8 cellular contexts compared by ENCODE assay signal in the genomic region with DNA sequence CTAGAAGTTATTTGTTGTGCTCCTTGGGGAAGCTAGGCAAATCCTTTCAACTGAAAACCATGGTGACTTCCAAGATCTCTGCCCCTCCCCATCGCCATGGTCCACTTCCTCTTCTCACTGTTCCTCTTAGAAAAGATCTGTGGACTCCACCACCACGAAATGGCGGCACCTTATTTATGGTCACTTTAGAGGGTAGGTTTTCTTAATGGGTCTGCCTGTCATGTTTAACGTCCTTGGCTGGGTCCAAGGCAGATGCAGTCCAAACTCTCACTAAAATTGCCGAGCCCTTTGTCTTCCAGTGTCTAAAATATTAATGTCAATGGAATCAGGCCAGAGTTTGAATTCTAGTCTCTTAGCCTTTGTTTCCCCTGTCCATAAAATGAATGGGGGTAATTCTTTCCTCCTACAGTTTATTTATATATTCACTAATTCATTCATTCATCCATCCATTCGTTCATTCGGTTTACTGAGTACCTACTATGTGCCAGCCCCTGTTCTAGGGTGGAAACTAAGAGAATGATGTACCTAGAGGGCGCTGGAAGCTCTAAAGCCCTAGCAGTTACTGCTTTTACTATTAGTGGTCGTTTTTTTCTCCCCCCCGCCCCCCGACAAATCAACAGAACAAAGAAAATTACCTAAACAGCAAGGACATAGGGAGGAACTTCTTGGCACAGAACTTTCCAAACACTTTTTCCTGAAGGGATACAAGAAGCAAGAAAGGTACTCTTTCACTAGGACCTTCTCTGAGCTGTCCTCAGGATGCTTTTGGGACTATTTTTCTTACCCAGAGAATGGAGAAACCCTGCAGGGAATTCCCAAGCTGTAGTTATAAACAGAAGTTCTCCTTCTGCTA. TPM values are rescaled to one million over a fixed set of nuclear protein-coding genes. Genes with fewer than 3 reads are reported as not detected.
DNase-seq lines count a peak whose midpoint lies in the region; ATAC-seq, FAIRE-seq and TF ChIP-seq lines count a peak whose summit lies in the region.

No MANE protein-coding gene starts in this region.

- POLR2A ChIA-PET in activated CD8-positive, alpha-beta T cell treated with anti-CD3 and anti-CD28 coated beads, Interleukin-2, amount 10 ng/mL, durations not matched to agents 7 days and 5 days (lab: Charles Lee): interaction anchor here (0.5 to 20.9 kb wide), 22 partner anchors 10 to 741 kb away, joined by 3 to 2005 read pairs (median 6); partner anchors contain the start of genes EIF3J, SPG11 and TRIM69

- H3K27ac ChIP-seq in KMS-11 (peak overlapping the region; percentile 92), pancreas (peak overlapping the region; percentile 89 to 99 (median 96))

- peaks cover 42% of the 10 kb centered on the region for H3K79me2 ChIP-seq in KMS-11 (ENCODE audit: insufficient read depth, low read depth)

- H3K4me1 ChIP-seq in KMS-11 (ENCODE audit: low read depth, poor library complexity, severe bottlenecking): peaks cover 35% of the 10 kb centered on the region
- peaks cover 0 to 12% (median 8%) of the 10 kb centered on the region in 3 donors for H3K4me1 ChIP-seq in pancreas

- intact Hi-C loops in pancreas (cut with DNase I): no loop called here

- peaks cover 33% of the 10 kb centered on the region for H3K4me1 Mint-ChIP-seq in activated CD8-positive, alpha-beta T cell treated with anti-CD3 and anti-CD28 coated beads, Interleukin-2, amount 10 ng/mL, durations not matched to agents 7 days and 5 days (ENCODE audit: low read depth)

- H3K27ac Mint-ChIP-seq in activated CD8-positive, alpha-beta T cell treated with anti-CD3 and anti-CD28 coated beads, Interleukin-2, amount 10 ng/mL, durations not matched to agents 7 days and 5 days: peak overlapping the region; percentile 96

- no peak for FAIRE-seq in pancreas (lab: Jason Lieb, UNC)

- peak overlapping the region; percentile 39 for H3K4me2 ChIP-seq in KMS-11

- TF ChIP-seq CTCF in KMS-11 (conservative IDR thresholded peaks at IDR 0.05; ENCODE audit: low read depth, low read length) (peak; percentile 44), fibroblast of villous mesenchyme (IDR thresholded peaks at IDR 0.05; ENCODE audit: insufficient read depth, low read depth, low read length) (peak; percentile 44), pancreas (IDR thresholded peaks at IDR 0.05) (no peak)

- H3K27me3 ChIP-seq in KMS-11 (ENCODE audit: insufficient read depth, low read depth): no peaks in the 10 kb centered on the region
- no peaks in the 10 kb centered on the region for H3K27me3 ChIP-seq in pancreas

- DNase-seq in NCI-H1436 (lab: John Stamatoyannopoulos, UW) (peak; percentile 9), NCI-H1436 treated with DMSO at 0.1 percent for 48 hours (lab: John Stamatoyannopoulos, UW) (no peak), fibroblast of villous mesenchyme (ENCODE audit: low read depth) (peak; percentile 50), pancreas (peak in 1 of 6 donors; percentile 55), NCI-H1092 treated with DMSO at 0.1 percent for 48 hours (lab: John Stamatoyannopoulos, UW) (no peak)
- DNase-seq in activated CD8-positive, alpha-beta T cell treated with anti-CD3 and anti-CD28 coated beads, Interleukin-2, amount 10 ng/mL, durations not matched to agents 7 days and 5 days: peak; percentile 66

- CTCF ChIA-PET in activated CD8-positive, alpha-beta T cell treated with anti-CD3 and anti-CD28 coated beads, Interleukin-2, amount 10 ng/mL, durations not matched to agents 7 days and 5 days (lab: Charles Lee): interaction anchor here (0.8 to 18.3 kb wide), 17 partner anchors 11 to 131 kb away, joined by 3 to 476 read pairs (median 7); partner anchors contain the start of genes SPG11 and TRIM69

- 28 to 33% methylated on average over 11 of the region's 11 CpGs for WGBS in pancreas, 2 donors

- no peaks in the 10 kb centered on the region for H3K27me3 Mint-ChIP-seq in activated CD8-positive, alpha-beta T cell treated with anti-CD3 and anti-CD28 coated beads, Interleukin-2, amount 10 ng/mL, durations not matched to agents 7 days and 5 days (ENCODE audit: low read depth)

- no peak for ATAC-seq in activated CD8-positive, alpha-beta T cell treated with anti-CD3 and anti-CD28 coated beads, Interleukin-2, amount 10 ng/mL, durations not matched to agents 7 days and 5 days
- ATAC-seq in pancreas: no peak
- ATAC-seq in GM18873 (IDR thresholded peaks at IDR 0.05; ENCODE audit: low FRiP score, unreplicated experiment): no peak

- no peaks in the 10 kb centered on the region for H3K9me3 ChIP-seq in pancreas

- H3K4me3 Mint-ChIP-seq in activated CD8-positive, alpha-beta T cell treated with anti-CD3 and anti-CD28 coated beads, Interleukin-2, amount 10 ng/mL, durations not matched to agents 7 days and 5 days: peak overlapping the region; percentile 99

- H3K36me3 ChIP-seq in KMS-11 (ENCODE audit: insufficient read depth) (peaks cover under 1% of the 10 kb centered on the region; the same call in 1 of the 2 replicates), pancreas (peaks cover 0 to 3% (median 0%) of the 10 kb centered on the region in 3 donors)

- peak overlapping the region; percentile 97 for H3K9ac ChIP-seq in KMS-11

- H2AFZ ChIP-seq in KMS-11 (ENCODE audit: low read depth): peak overlapping the region; percentile 81

- peaks cover 71% of the 10 kb centered on the region for H3K36me3 Mint-ChIP-seq in activated CD8-positive, alpha-beta T cell treated with anti-CD3 and anti-CD28 coated beads, Interleukin-2, amount 10 ng/mL, durations not matched to agents 7 days and 5 days (ENCODE audit: low read depth)

- H3K4me3 ChIP-seq in KMS-11 (IDR thresholded peaks at IDR 0.05; ENCODE audit: insufficient read depth, low read depth, low read length) (no peak overlapping the region), fibroblast of villous mesenchyme (ENCODE audit: low read depth, low read length) (peak overlapping the region; percentile 97), pancreas (peak overlapping the region; percentile 57 to 93 (median 84))

- H3K9me3 Mint-ChIP-seq in activated CD8-positive, alpha-beta T cell treated with anti-CD3 and anti-CD28 coated beads, Interleukin-2, amount 10 ng/mL, durations not matched to agents 7 days and 5 days (ENCODE audit: insufficient read depth): no peaks in the 10 kb centered on the region

- H4K20me1 ChIP-seq in KMS-11 (ENCODE audit: insufficient read depth): peaks cover 28% of the 10 kb centered on the region

RNA-seq across cellular contexts. Expression of gene PATL2, which starts 0.7 kb away (rescaled TPM):
- total RNA-seq in activated CD8-positive, alpha-beta T cell treated with anti-CD3 and anti-CD28 coated beads, Interleukin-2, amount 10 ng/mL, durations not matched to agents 7 days and 5 days: 10 to 100 TPM; 27.4 to 29.6 TPM
- total RNA-seq in fibroblast of villous mesenchyme: 0.86 and 0.97 TPM in 2 replicates
- under 1 TPM; 0.24 to 0.93 (median 0.45) TPM for total RNA-seq in pancreas
- polyA plus RNA-seq in pancreas: 1 to 10 TPM in 1 of 2 donors, under 1 TPM in 1; 0.80 to 1.6 TPM

RNA-seq across cellular contexts. Expression of gene B2M, which starts 0.9 kb away (rescaled TPM):
- 1,000 to 10,000 TPM; 6,300 to 6,473 TPM for total RNA-seq in activated CD8-positive, alpha-beta T cell treated with anti-CD3 and anti-CD28 coated beads, Interleukin-2, amount 10 ng/mL, durations not matched to agents 7 days and 5 days
- 2,255 and 2,821 TPM in 2 replicates for total RNA-seq in fibroblast of villous mesenchyme
- total RNA-seq in pancreas: 1,000 to 10,000 TPM in 2 of 6 donors, 100 to 1,000 TPM in 4; 209 to 1,305 (median 374) TPM
- polyA plus RNA-seq in pancreas: 1,000 to 10,000 TPM in 1 of 2 donors, 100 to 1,000 TPM in 1; 443 to 1,072 TPM

RNA-seq across cellular contexts. Expression of gene TRIM69, which starts 25.9 kb away (rescaled TPM):
- 10 to 100 TPM; 53.0 to 59.5 TPM for total RNA-seq in activated CD8-positive, alpha-beta T cell treated with anti-CD3 and anti-CD28 coated beads, Interleukin-2, amount 10 ng/mL, durations not matched to agents 7 days and 5 days
- 6.4 and 13.4 TPM in 2 replicates for total RNA-seq in fibroblast of villous mesenchyme
- total RNA-seq in pancreas: 10 to 100 TPM in 1 of 6 donors, 1 to 10 TPM in 5; 2.4 to 15.8 (median 4.5) TPM
- polyA plus RNA-seq in pancreas: 1 to 10 TPM; 4.3 to 5.7 TPM

RNA-seq across cellular contexts. Expression of gene SPG11, which starts 47.0 kb away (rescaled TPM):
- total RNA-seq in activated CD8-positive, alpha-beta T cell treated with anti-CD3 and anti-CD28 coated beads, Interleukin-2, amount 10 ng/mL, durations not matched to agents 7 days and 5 days: 10 to 100 TPM; 73.8 to 75.8 TPM
- total RNA-seq in fibroblast of villous mesenchyme (75.4 and 80.7 TPM in 2 replicates), pancreas (10 to 100 TPM; 28.5 to 61.1 (median 38.0) TPM)
- 10 to 100 TPM; 21.6 to 31.1 TPM for polyA plus RNA-seq in pancreas

Comparison
In these comparisons a context has a peak if more than half of its experiments do, and no peak if none do; other contexts are left out.
1. DNase-seq: peak in NCI-H1436 (single experiment), activated CD8-positive, alpha-beta T cell treated with anti-CD3 and anti-CD28 coated beads, Interleukin-2, amount 10 ng/mL, durations not matched to agents 7 days and 5 days (single experiment) and fibroblast of villous mesenchyme (single experiment); none in NCI-H1436 treated with DMSO at 0.1 percent for 48 hours (single experiment) and NCI-H1092 treated with DMSO at 0.1 percent for 48 hours (single experiment).
2. CTCF ChIP-seq: peak in KMS-11 (single experiment) and fibroblast of villous mesenchyme (single experiment); none in pancreas (0 of 4).
3. RNA of gene PATL2, which starts 0.7 kb away (total RNA-seq): 27.4 to 29.6 TPM in activated CD8-positive, alpha-beta T cell treated with anti-CD3 and anti-CD28 coated beads, Interleukin-2, amount 10 ng/mL, durations not matched to agents 7 days and 5 days; 0.86 to 0.97 TPM in fibroblast of villous mesenchyme and 0.24 to 0.93 TPM in pancreas; every median in the first group is over 10 times any median in the second.